In genomic region chr1:56777972-56778371, GRCh38 we compare ENCODE assay signal across 29 cellular contexts. TPM values are rescaled to one million over a fixed set of nuclear protein-coding genes. Genes with fewer than 3 reads are reported as not detected.
DNase-seq lines count a peak whose midpoint lies in the region; ATAC-seq, FAIRE-seq and TF ChIP-seq lines count a peak whose summit lies in the region.
"Had no signal": no experiment of that assay in that cellular context is flagged by ENCODE, and none has a peak within 500 bp of the region (broad histone marks: within the 10 kb centered on the region; RNA-seq: fewer than 3 reads in every experiment).

No MANE protein-coding gene starts in this region.

- CTCF ChIA-PET in HepG2 (lab: Yijun Ruan, JAX; ENCODE audit: low intra/inter-chr PET ratio, low total read pairs) = no interaction called here

- H3K27me3 ChIP-seq in liver (ENCODE audit: control insufficient read depth in 4 of 4, insufficient read depth in 4 of 4, low read length in 3 of 4) = no peaks in the 10 kb centered on the region
- H3K27me3 ChIP-seq in HepG2 (ENCODE audit: control insufficient read depth in 1 of 2, insufficient read depth in 2 of 2, low read length in 2 of 2) = no peaks in the 10 kb centered on the region
- H3K27me3 ChIP-seq in right lobe of liver = no peaks in the 10 kb centered on the region
- H3K27me3 ChIP-seq: BE2C, BLaER1 had no signal

- H3K27ac ChIP-seq in liver (ENCODE audit: low read depth in 1 of 2, low read length in 2 of 2) = peak overlapping the region in 1 of 2 donors; percentile 48
- H3K27ac ChIP-seq in HepG2 (ENCODE audit: extremely low read length, insufficient read depth, low read length) = no peak overlapping the region
- peak overlapping the region; percentile 26 to 39 (median 33) for H3K27ac ChIP-seq in right lobe of liver
- H3K27ac ChIP-seq: BLaER1 had no signal

- H2AFZ ChIP-seq in HepG2 (ENCODE audit: low read length) = no peak overlapping the region

- intact Hi-C loops in HepG2 (cut with micrococcal nuclease; ENCODE audit: unreplicated experiment) (no loop called here), right lobe of liver (cut with DNase I) (no loop called here)

- TF ChIP-seq EP300 in HepG2 (IDR thresholded peaks at IDR 0.05; ENCODE audit: low read depth in 2 of 2, low read length in 2 of 2) = no peak
- no peak for TF ChIP-seq EP300 in HepG2 (CRISPR knock-in tag; IDR thresholded peaks at IDR 0.05; ENCODE audit: borderline replicate concordance)

- TF ChIP-seq RAD21 in liver (IDR thresholded peaks at IDR 0.05) (no peak), HepG2 (CRISPR knock-in tag; IDR thresholded peaks at IDR 0.05) (no peak)

- in situ Hi-C loops in HepG2 (cut with HindIII; ENCODE audit: extremely low pct_ligation_motif_present, low pct_unique_long_range_greater_than_20kb) = no loop called here

- H3K79me2 ChIP-seq in HepG2 (ENCODE audit: insufficient read depth, low read length) = no peaks in the 10 kb centered on the region

- no peak for DNase-seq in HepG2 (ENCODE audit: low spot score)
- DNase-seq in right lobe of liver = no peak
- DNase-seq in NCI-H345 (lab: John Stamatoyannopoulos, UW) = no peak
- DNase-seq in activated naive CD4-positive, alpha-beta T cell (lab: John Stamatoyannopoulos, UW) = no peak
- DNase-seq: 8988T; ACHN; BE2C; C1 segment of cervical spinal cord; CD4-positive, alpha-beta memory T cell; CD4-positive, CD25-positive, alpha-beta regulatory T cell; CD8-positive, alpha-beta memory T cell; COR-L47; DMS 273 treated with DMSO at 0.1 percent for 48 hours; DMS153; DMS53; DMS79; DND-41; EL; GDM1 had no signal

- POLR2A ChIA-PET in HepG2 (lab: Yijun Ruan, JAX) = no interaction called here

- no TSS peak for BruUV-seq in HepG2 (replicated peaks; lab: Mats Ljungman, UMichigan)

- H3K9me3 ChIP-seq in liver (ENCODE audit: control insufficient read depth in 4 of 4, low read length in 3 of 4) (no peaks in the 10 kb centered on the region), HepG2 (ENCODE audit: low read length) (no peaks in the 10 kb centered on the region), right lobe of liver (no peaks in the 10 kb centered on the region)
- H3K9me3 ChIP-seq: BE2C, BLaER1 had no signal

- H3K4me2 ChIP-seq in HepG2 (ENCODE audit: low read depth, low read length) = no peak overlapping the region
- H3K4me2 ChIP-seq: BLaER1 had no signal

- ATAC-seq in HepG2 (no peak), right lobe of liver (peak; percentile 36 to 58 (median 54))
- ATAC-seq: GM12878 had no signal

- H3K4me1 ChIP-seq in liver (ENCODE audit: control insufficient read depth in 4 of 4, insufficient read depth in 4 of 4, low read length in 3 of 4) (peaks cover 2 to 39% (median 9%) of the 10 kb centered on the region in 4 donors), HepG2 (ENCODE audit: insufficient read depth, low read length) (peaks cover 37% of the 10 kb centered on the region), right lobe of liver (peaks cover 0 to 42% (median 10%) of the 10 kb centered on the region in 4 donors)
- H3K4me1 ChIP-seq: BE2C, BLaER1 had no signal

- H3K9ac ChIP-seq in liver (ENCODE audit: low read depth in 1 of 2, low read length in 2 of 2) (no peak overlapping the region), HepG2 (ENCODE audit: insufficient read depth, low read depth, low read length) (no peak overlapping the region)
- H3K9ac ChIP-seq: BLaER1 had no signal

- FAIRE-seq in HepG2 (lab: Jason Lieb, UNC) = no peak
- FAIRE-seq: A204.1, GM12878, GM12892, GM18507 had no signal

- TF ChIP-seq POLR2A in HepG2 (IDR thresholded peaks at IDR 0.05; ENCODE audit: insufficient read depth in 1 of 2, low read depth in 2 of 2, low read length in 2 of 2) = no peak
- TF ChIP-seq POLR2A in right lobe of liver (IDR thresholded peaks at IDR 0.05) = no peak

- H3K4me3 ChIP-seq in liver (ENCODE audit: low read depth in 1 of 3, low read length in 3 of 3) (no peak overlapping the region), HepG2 (replicated peaks in 1 of 3; ENCODE audit: insufficient read depth in 1 of 3, low read depth in 2 of 3, low read length in 3 of 3) (no peak overlapping the region), right lobe of liver (no peak overlapping the region)
- H3K4me3 ChIP-seq: BLaER1, GM12878 had no signal

- H3K36me3 ChIP-seq in liver (ENCODE audit: control insufficient read depth in 4 of 4, insufficient read depth in 3 of 4, low read depth in 1 of 4, low read length in 3 of 4) (peaks cover 0 to 4% (median under 1%) of the 10 kb centered on the region in 4 donors), HepG2 (replicated peaks in 1 of 2; ENCODE audit: control insufficient read depth in 1 of 2, insufficient read depth in 2 of 2, low read length in 2 of 2) (no peaks in the 10 kb centered on the region), right lobe of liver (no peaks in the 10 kb centered on the region)
- H3K36me3 ChIP-seq: BE2C, BLaER1 had no signal

- H4K20me1 ChIP-seq in HepG2 (ENCODE audit: insufficient read depth, low read length) = no peaks in the 10 kb centered on the region
- H4K20me1 ChIP-seq: BLaER1 had no signal

- TF ChIP-seq CTCF in liver (IDR thresholded peaks at IDR 0.05; ENCODE audit: low read depth, low read length, missing input control) (no peak), HepG2 (CRISPR knock-in tag; IDR thresholded peaks at IDR 0.05) (no peak), right lobe of liver (IDR thresholded peaks at IDR 0.05) (no peak)

- WGBS in liver = 43% methylated on average over 1 of the region's 1 CpG
- WGBS in HepG2 (ENCODE audit: low lambda C conversion rate) = 69% methylated on average over 1 of the region's 1 CpG
- 33% methylated on average over 1 of the region's 1 CpG for WGBS in right lobe of liver (ENCODE audit: insufficient coverage, low coverage, low lambda C conversion rate, missing lambda C conversion rate)

TF ChIP-seq in liver, 16 proteins besides CTCF, POLR2A, EP300 and RAD21 (continues in another document):
- TF ChIP-seq TAF1 (conservative IDR thresholded peaks at IDR 0.05) (no peak), RXRA (IDR thresholded peaks at IDR 0.05) (peak in 1 of 2 donors; percentile 15), FOXA1 (IDR thresholded peaks at IDR 0.05) (no peak), FOXA2 (IDR thresholded peaks at IDR 0.05) (no peak)

TF ChIP-seq in HepG2, 621 proteins besides CTCF, POLR2A, EP300 and RAD21 (continues in another document):
- TF ChIP-seq ISX (CRISPR knock-in tag; conservative IDR thresholded peaks at IDR 0.05) (no peak), PATZ1 (CRISPR knock-in tag; IDR thresholded peaks at IDR 0.05) (no peak), NAIF1 (CRISPR knock-in tag; IDR thresholded peaks at IDR 0.05; ENCODE audit: borderline replicate concordance) (no peak), ZNF7 (CRISPR knock-in tag; IDR thresholded peaks at IDR 0.05) (no peak)

RNA-seq across cellular contexts. Expression of gene FYB2, which starts 41.2 kb away (rescaled TPM):
- total RNA-seq in liver (10 to 100 TPM in 1 of 2 donors, 1 to 10 TPM in 1; 3.3 to 31.3 TPM), HepG2 (2016; rRNA removed; fragmentation: Illumina TruSeq; extraction: Trizol) (1.4 and 2.7 TPM in 2 replicates), right lobe of liver (10 to 100 TPM; 11.2 to 27.5 (median 16.1) TPM)
- polyA plus RNA-seq in liver (10 to 100 TPM in 1 of 2 donors, 1 to 10 TPM in 1; 4.7 to 27.6 TPM), HepG2 (2011; rRNA removed) (0.97 and 1.2 TPM in 2 replicates)
- total RNA-seq in HepG2 (2016; cell fraction: cytosol; rRNA removed; fragmentation: Illumina TruSeq; extraction: Trizol; ENCODE audit: low read depth) = 1.7 and 2.4 TPM in 2 replicates
- total RNA-seq in HepG2 (2016; cell fraction: insoluble cytoplasmic fraction; rRNA removed; fragmentation: Illumina TruSeq; extraction: Trizol) = 1.5 and 3.1 TPM in 2 replicates
- 1.2 and 2.0 TPM in 2 replicates for total RNA-seq in HepG2 (2016; cell fraction: membrane; rRNA removed; fragmentation: Illumina TruSeq; extraction: Trizol)
- total RNA-seq in HepG2 (2016; cell fraction: nucleus; rRNA removed; fragmentation: Illumina TruSeq; extraction: Trizol) = 11.1 and 11.4 TPM in 2 replicates
- 0.26 and 0.27 TPM in 2 replicates for polyA plus RNA-seq in HepG2 (2011; cell fraction: cytosol; rRNA removed)
- polyA plus RNA-seq in HepG2 (2011; cell fraction: nucleus; rRNA removed) = 2.6 and 2.8 TPM in 2 replicates
- polyA plus RNA-seq in HepG2 (2012) = 1.1 and 3.2 TPM in 2 replicates
- polyA plus RNA-seq in HepG2 (2016; cell fraction: cytosol; fragmentation: Illumina TruSeq; extraction: Trizol; ENCODE audit: low read depth) = 0.27 and 0.46 TPM in 2 replicates
- polyA plus RNA-seq in HepG2 (2016; cell fraction: insoluble cytoplasmic fraction; fragmentation: Illumina TruSeq; extraction: Trizol; ENCODE audit: low read depth) = 1.7 and 2.0 TPM in 2 replicates
- 0.68 and 0.72 TPM in 2 replicates for polyA plus RNA-seq in HepG2 (2016; cell fraction: membrane; fragmentation: Illumina TruSeq; extraction: Trizol; ENCODE audit: low read depth)
- polyA plus RNA-seq in HepG2 (2016; cell fraction: nucleus; fragmentation: Illumina TruSeq; extraction: Trizol; ENCODE audit: insufficient read depth, low read depth) = 20.1 and 21.0 TPM in 2 replicates
- 0.46 TPM in 1 of 2 replicates, not detected in the other for polyA minus RNA-seq in HepG2 (2011; rRNA and poly(A)+ RNA removed; ENCODE audit: low replicate concordance)
- polyA minus RNA-seq in HepG2 (2011; cell fraction: cytosol; rRNA and poly(A)+ RNA removed) = not detected in 2 replicates
- 4.2 and 6.5 TPM in 2 replicates for polyA minus RNA-seq in HepG2 (2011; cell fraction: nucleus; rRNA and poly(A)+ RNA removed)
- total RNA-seq: CD4-positive, alpha-beta memory T cell; CD4-positive, CD25-positive, alpha-beta regulatory T cell; CD8-positive, alpha-beta memory T cell; Daoy; G401 had no signal
- polyA plus RNA-seq: AG04450; CD14-positive monocyte; CD4-positive, alpha-beta memory T cell; CD4-positive, CD25-positive, alpha-beta regulatory T cell; CD8-positive, alpha-beta memory T cell had no signal
